11 cellular contexts compared by ENCODE assay signal in the genomic region with DNA sequence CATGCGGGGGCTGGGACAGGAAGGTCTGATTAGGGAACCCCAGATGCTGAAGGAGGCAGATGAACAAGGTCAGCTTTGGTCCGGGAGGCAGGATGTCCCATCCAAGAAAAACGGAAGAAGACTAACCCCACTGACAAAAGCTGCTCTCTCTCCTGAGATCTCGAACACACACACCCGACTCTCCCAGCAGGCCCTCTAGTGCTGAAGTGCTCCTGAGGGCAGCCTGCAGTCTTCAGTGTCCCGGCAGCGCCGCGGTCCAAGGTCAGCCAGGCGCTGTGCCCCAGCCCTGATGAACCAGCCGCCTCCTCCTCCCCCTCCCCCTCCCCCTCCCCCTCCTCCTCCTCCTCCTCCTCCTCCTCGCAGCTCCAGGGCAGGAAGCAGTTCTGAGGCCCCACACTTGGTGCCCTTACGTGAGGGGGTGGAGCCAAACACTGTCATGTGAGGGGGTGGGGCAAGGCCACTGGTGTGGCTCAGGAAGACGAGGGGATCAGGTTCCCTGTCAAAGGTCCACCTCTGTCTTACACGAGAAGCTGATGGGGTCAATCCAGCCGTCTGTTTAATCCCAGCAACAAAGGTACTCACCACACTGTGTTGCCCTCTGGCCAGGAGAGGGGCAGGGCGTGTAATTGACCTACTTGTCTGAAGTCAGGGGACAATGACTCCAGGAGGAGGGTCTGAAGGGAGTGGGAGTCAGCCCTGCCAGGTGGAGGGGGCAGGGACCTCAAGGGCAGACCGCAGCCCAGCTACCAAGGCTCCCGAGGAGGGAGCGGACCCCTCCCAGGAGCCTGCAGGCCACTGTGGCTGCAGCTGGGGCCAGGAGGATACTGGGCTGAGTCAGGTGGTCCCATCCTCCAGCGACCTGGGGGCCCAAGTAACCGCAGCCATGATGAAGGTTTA. TPM values are rescaled to one million over a fixed set of nuclear protein-coding genes. Genes with fewer than 3 reads are reported as not detected.
DNase-seq lines count a peak whose midpoint lies in the region; ATAC-seq and TF ChIP-seq lines count a peak whose summit lies in the region.
"Had no signal": no experiment of that assay in that cellular context is flagged by ENCODE, and none has a peak within 500 bp of the region (broad histone marks: within the 10 kb centered on the region; RNA-seq: fewer than 3 reads in every experiment).

No MANE protein-coding gene starts in this region.

- no peaks in the 10 kb centered on the region for H3K36me3 ChIP-seq in ES-I3 (ENCODE audit: insufficient read depth, low read length)
- H3K36me3 ChIP-seq: spleen had no signal

- H3K9me3 Mint-ChIP-seq in activated naive CD4-positive, alpha-beta T cell treated with anti-CD3 and anti-CD28 coated beads, Interleukin-2, amount 50 U/mL, for 24 hours, result peaks cover 17% of the 10 kb centered on the region
- H3K9me3 Mint-ChIP-seq in neural crest cell, result peaks cover 24% of the 10 kb centered on the region

- peak overlapping the region; percentile 29; the same call in 1 of the 2 replicates for H3K9ac ChIP-seq in ES-I3 (ENCODE audit: low read depth, low read length)

- intact Hi-C loops in left ventricle myocardium superior (cut with micrococcal nuclease), result no loop called here

- peak overlapping the region; percentile 76 for H3K4me3 ChIP-seq in Jurkat, Clone E6-1 (ENCODE audit: low read length)
- no peak overlapping the region for H3K4me3 ChIP-seq in coronary artery

- H3K36me3 Mint-ChIP-seq in activated naive CD4-positive, alpha-beta T cell treated with anti-CD3 and anti-CD28 coated beads, Interleukin-2, amount 50 U/mL, for 24 hours, result peaks cover 1% of the 10 kb centered on the region
- H3K36me3 Mint-ChIP-seq in neural crest cell (ENCODE audit: low read depth), result peaks cover 6% of the 10 kb centered on the region

- no peak for ATAC-seq in left ventricle myocardium superior
- ATAC-seq in GM18858 (IDR thresholded peaks at IDR 0.05; ENCODE audit: unreplicated experiment), result no peak

- peaks cover 18% of the 10 kb centered on the region for H3K4me1 Mint-ChIP-seq in activated naive CD4-positive, alpha-beta T cell treated with anti-CD3 and anti-CD28 coated beads, Interleukin-2, amount 50 U/mL, for 24 hours
- peaks cover 24% of the 10 kb centered on the region for H3K4me1 Mint-ChIP-seq in neural crest cell

- H3K27ac Mint-ChIP-seq in activated naive CD4-positive, alpha-beta T cell treated with anti-CD3 and anti-CD28 coated beads, Interleukin-2, amount 50 U/mL, for 24 hours, result no peak overlapping the region
- peak overlapping the region; percentile 27 for H3K27ac Mint-ChIP-seq in neural crest cell (ENCODE audit: unreplicated experiment)

- H3K27ac ChIP-seq in coronary artery, result no peak overlapping the region
- H3K27ac ChIP-seq: HL-60, VCaP had no signal

- peaks cover 4% of the 10 kb centered on the region; the same call in 1 of the 2 replicates for H3K9me3 ChIP-seq in ES-I3 (ENCODE audit: control insufficient read depth, insufficient read depth, low read length)

- DNase-seq in Jurkat, Clone E6-1 (ENCODE audit: low read depth, low spot score), result peak; percentile 90
- DNase-seq in neural crest cell (ENCODE audit: low read depth, low spot score), result peak; percentile 31
- DNase-seq in left ventricle myocardium superior, result no peak
- DNase-seq in coronary artery (ENCODE audit: low spot score), result no peak
- no peak for DNase-seq in NCI-H2081 (lab: John Stamatoyannopoulos, UW)
- DNase-seq: spleen had no signal

- H3K4me1 ChIP-seq in ES-I3 (ENCODE audit: insufficient read depth, low read length), result no peaks in the 10 kb centered on the region; the same call in 1 of the 2 replicates

- H3K27me3 Mint-ChIP-seq in activated naive CD4-positive, alpha-beta T cell treated with anti-CD3 and anti-CD28 coated beads, Interleukin-2, amount 50 U/mL, for 24 hours, result no peaks in the 10 kb centered on the region
- H3K27me3 Mint-ChIP-seq in neural crest cell (ENCODE audit: low read depth), result peaks cover 13% of the 10 kb centered on the region

- TF ChIP-seq CTCF in neural crest cell (conservative IDR thresholded peaks at IDR 0.05) (no peak), coronary artery (IDR thresholded peaks at IDR 0.05) (no peak)

- H3K4me3 Mint-ChIP-seq in activated naive CD4-positive, alpha-beta T cell treated with anti-CD3 and anti-CD28 coated beads, Interleukin-2, amount 50 U/mL, for 24 hours, result peak overlapping the region; percentile 55
- no peak overlapping the region for H3K4me3 Mint-ChIP-seq in neural crest cell

RNA-seq across cellular contexts. Expression of gene PRR23E, which starts 34.3 kb away (rescaled TPM):
- not detected for polyA plus RNA-seq in Jurkat, Clone E6-1 (2012; ENCODE audit: insufficient read depth, insufficient read length)
- not detected in 2 replicates for total RNA-seq in neural crest cell
- not detected for total RNA-seq in left ventricle myocardium superior
- total RNA-seq: spleen had no signal
- polyA plus RNA-seq: spleen had no signal

Comparison
In these comparisons a context has a peak if more than half of its experiments do, and no peak if none do; other contexts are left out.
1. DNase-seq: peak in Jurkat, Clone E6-1 (single experiment) and neural crest cell (single experiment); none in left ventricle myocardium superior (single experiment), coronary artery (single experiment) and NCI-H2081 (0 of 2).